ENCODE assay signal across 15 cellular contexts in genomic region chr2:233801357-233802131, GRCh38. TPM values are rescaled to one million over a fixed set of nuclear protein-coding genes. Genes with fewer than 3 reads are reported as not detected.
DNase-seq lines count a peak whose midpoint lies in the region; ATAC-seq and TF ChIP-seq lines count a peak whose summit lies in the region.
"Had no signal": no experiment of that assay in that cellular context is flagged by ENCODE, and none has a peak within 500 bp of the region (broad histone marks: within the 10 kb centered on the region; RNA-seq: fewer than 3 reads in every experiment).

No MANE protein-coding gene starts in this region.

- H3K36me3 ChIP-seq in prostate gland = no peaks in the 10 kb centered on the region
- no peaks in the 10 kb centered on the region for H3K36me3 ChIP-seq in left lung
- H3K36me3 ChIP-seq: adrenal gland, HAP-1, Peyer's patch, upper lobe of left lung had no signal

- H3K36me3 Mint-ChIP-seq in activated CD8-positive, alpha-beta memory T cell treated with anti-CD3 and anti-CD28 coated beads, Interleukin-2, amount 10 ng/mL, durations not matched to agents 7 days and 5 days = no peaks in the 10 kb centered on the region

- no peak for TF ChIP-seq POLR2A in prostate gland (IDR thresholded peaks at IDR 0.05)

- peaks cover 12% of the 10 kb centered on the region for H3K4me1 Mint-ChIP-seq in activated CD8-positive, alpha-beta memory T cell treated with anti-CD3 and anti-CD28 coated beads, Interleukin-2, amount 10 ng/mL, durations not matched to agents 7 days and 5 days

- intact Hi-C loops in prostate gland (cut with DNase I) (no loop called here), left lung (cut with DNase I) (no loop called here)

- no peak for TF ChIP-seq CTCF in GM12865 (IDR thresholded peaks at IDR 0.05; ENCODE audit: insufficient read depth, low read depth, low read length, missing control alignments)
- no peak for TF ChIP-seq CTCF in prostate gland (IDR thresholded peaks at IDR 0.05)
- TF ChIP-seq CTCF in left lung (IDR thresholded peaks at IDR 0.05) = no peak

- H3K27me3 Mint-ChIP-seq in activated CD8-positive, alpha-beta memory T cell treated with anti-CD3 and anti-CD28 coated beads, Interleukin-2, amount 10 ng/mL, durations not matched to agents 7 days and 5 days = peaks cover 17% of the 10 kb centered on the region

- CTCF ChIA-PET in activated CD8-positive, alpha-beta memory T cell treated with anti-CD3 and anti-CD28 coated beads, Interleukin-2, amount 10 ng/mL, durations not matched to agents 7 days and 5 days (lab: Charles Lee) = no interaction called here

- H3K27ac Mint-ChIP-seq in activated CD8-positive, alpha-beta memory T cell treated with anti-CD3 and anti-CD28 coated beads, Interleukin-2, amount 10 ng/mL, durations not matched to agents 7 days and 5 days = no peak overlapping the region

- H3K4me1 ChIP-seq in prostate gland (replicated peaks) (no peaks in the 10 kb centered on the region), left lung (no peaks in the 10 kb centered on the region)
- H3K4me1 ChIP-seq: adrenal gland, HAP-1, Peyer's patch, upper lobe of left lung had no signal

- H3K4me3 Mint-ChIP-seq in activated CD8-positive, alpha-beta memory T cell treated with anti-CD3 and anti-CD28 coated beads, Interleukin-2, amount 10 ng/mL, durations not matched to agents 7 days and 5 days = no peak overlapping the region

- peak; percentile 50 for ATAC-seq in HG03159 (IDR thresholded peaks at IDR 0.05; ENCODE audit: unreplicated experiment)
- peak; percentile 76 for ATAC-seq in activated CD8-positive, alpha-beta memory T cell treated with anti-CD3 and anti-CD28 coated beads, Interleukin-2, amount 10 ng/mL, durations not matched to agents 7 days and 5 days
- ATAC-seq in left lung = no peak

- no peak overlapping the region for H3K27ac ChIP-seq in prostate gland
- no peak overlapping the region for H3K27ac ChIP-seq in left lung
- H3K27ac ChIP-seq: adrenal gland, Peyer's patch, upper lobe of left lung, VCaP had no signal

- no peaks in the 10 kb centered on the region for H3K9me3 Mint-ChIP-seq in activated CD8-positive, alpha-beta memory T cell treated with anti-CD3 and anti-CD28 coated beads, Interleukin-2, amount 10 ng/mL, durations not matched to agents 7 days and 5 days (ENCODE audit: low read depth)

- DNase-seq in GM12865 (ENCODE audit: low read depth) (peak; percentile 49), kidney tubule cell (ENCODE audit: low spot score) (peak; percentile 47), NCI-H146 (lab: John Stamatoyannopoulos, UW) (no peak), prostate gland (ENCODE audit: low spot score) (no peak), 8988T (no peak), left lung (no peak)
- DNase-seq in activated CD8-positive, alpha-beta memory T cell treated with anti-CD3 and anti-CD28 coated beads, Interleukin-2, amount 10 ng/mL, durations not matched to agents 7 days and 5 days = peak; percentile 59
- DNase-seq: NCI-H2081, upper lobe of left lung had no signal

- 81% methylated on average over 9 of the region's 9 CpGs for WGBS in prostate gland

- no peaks in the 10 kb centered on the region for H3K27me3 ChIP-seq in prostate gland (replicated peaks; ENCODE audit: insufficient read depth)
- H3K27me3 ChIP-seq in left lung = no peaks in the 10 kb centered on the region
- H3K27me3 ChIP-seq: Peyer's patch, upper lobe of left lung had no signal

- no peaks in the 10 kb centered on the region for H3K9me3 ChIP-seq in prostate gland
- no peaks in the 10 kb centered on the region for H3K9me3 ChIP-seq in left lung
- H3K9me3 ChIP-seq: adrenal gland, HAP-1, Peyer's patch, upper lobe of left lung had no signal

- H3K4me3 ChIP-seq in GM12865 (ENCODE audit: low read depth, low read length) (no peak overlapping the region), prostate gland (no peak overlapping the region), left lung (no peak overlapping the region)
- H3K4me3 ChIP-seq: adrenal gland, HAP-1, Peyer's patch, upper lobe of left lung had no signal

RNA-seq across cellular contexts. Expression of gene MROH2A, which starts 23.4 kb away (rescaled TPM):
- total RNA-seq in activated CD8-positive, alpha-beta memory T cell treated with anti-CD3 and anti-CD28 coated beads, Interleukin-2, amount 10 ng/mL, durations not matched to agents 7 days and 5 days = not detected
- total RNA-seq in prostate gland = 1 to 10 TPM in 1 of 2 donors, not detected in 1; 2.3 TPM
- under 1 TPM in 1 of 2 donors, not detected in 1; 0.32 TPM for total RNA-seq in left lung
- total RNA-seq: adrenal gland, kidney, upper lobe of left lung had no signal

RNA-seq across cellular contexts. Expression of gene UGT1A1, which starts 41.5 kb away (rescaled TPM):
- total RNA-seq in activated CD8-positive, alpha-beta memory T cell treated with anti-CD3 and anti-CD28 coated beads, Interleukin-2, amount 10 ng/mL, durations not matched to agents 7 days and 5 days = not detected
- total RNA-seq in prostate gland (under 1 TPM; 0.11 to 0.32 TPM), left lung (under 1 TPM in 1 of 2 donors, not detected in 1; 0.24 TPM)

RNA-seq across cellular contexts. Expression of gene HJURP, which starts 52.8 kb away (rescaled TPM):
- total RNA-seq in activated CD8-positive, alpha-beta memory T cell treated with anti-CD3 and anti-CD28 coated beads, Interleukin-2, amount 10 ng/mL, durations not matched to agents 7 days and 5 days = 100 to 1,000 TPM; 111 to 145 TPM
- 1 to 10 TPM; 1.7 to 4.2 TPM for total RNA-seq in prostate gland
- total RNA-seq in left lung = 1 to 10 TPM; 1.8 to 7.1 TPM

Comparison
In these comparisons a context has a peak if more than half of its experiments do, and no peak if none do; other contexts are left out.
1. DNase-seq: peak in GM12865 (single experiment), activated CD8-positive, alpha-beta memory T cell treated with anti-CD3 and anti-CD28 coated beads, Interleukin-2, amount 10 ng/mL, durations not matched to agents 7 days and 5 days (single experiment) and kidney tubule cell (single experiment); none in NCI-H146 (single experiment), prostate gland (single experiment), 8988T (single experiment) and left lung (0 of 2).
2. RNA of gene HJURP, which starts 52.8 kb away (total RNA-seq): 111 to 145 TPM in activated CD8-positive, alpha-beta memory T cell treated with anti-CD3 and anti-CD28 coated beads, Interleukin-2, amount 10 ng/mL, durations not matched to agents 7 days and 5 days; 1.8 to 7.1 TPM in left lung and 1.7 to 4.2 TPM in prostate gland; every median in the first group is over 10 times any median in the second.